ENCODE assay signal across 10 cellular contexts in genomic region chr12:29428630-29429029, GRCh38. TPM values are rescaled to one million over a fixed set of nuclear protein-coding genes. Genes with fewer than 3 reads are reported as not detected.
A peak's percentile ranks its signal among the peaks of the same experiment; 100 is the strongest.
DNase-seq lines count a peak whose midpoint lies in the region; ATAC-seq and FAIRE-seq lines count a peak whose summit lies in the region.
"Had no signal": no experiment of that assay in that cellular context is flagged by ENCODE, and none has a peak within 500 bp of the region (broad histone marks: within the 10 kb centered on the region; RNA-seq: fewer than 3 reads in every experiment).

No MANE protein-coding gene starts in this region.

- H3K4me3 Mint-ChIP-seq in stimulated activated naive CD8-positive, alpha-beta T cell treated with anti-CD3 and anti-CD28 coated beads, Interleukin-15, amount 100 ng/mL, for 72 hours = no peak overlapping the region

- peaks cover 5% of the 10 kb centered on the region for H3K4me1 Mint-ChIP-seq in stimulated activated naive CD8-positive, alpha-beta T cell treated with anti-CD3 and anti-CD28 coated beads, Interleukin-15, amount 100 ng/mL, for 72 hours

- peaks cover 7% of the 10 kb centered on the region; the same call in 1 of the 2 replicates for H3K4me1 ChIP-seq in SJCRH30

- H3K9me3 Mint-ChIP-seq in stimulated activated naive CD8-positive, alpha-beta T cell treated with anti-CD3 and anti-CD28 coated beads, Interleukin-15, amount 100 ng/mL, for 72 hours = peaks cover 0 to 7% of the 10 kb centered on the region in 2 donors

- H3K27ac Mint-ChIP-seq in stimulated activated naive CD8-positive, alpha-beta T cell treated with anti-CD3 and anti-CD28 coated beads, Interleukin-15, amount 100 ng/mL, for 72 hours = peak overlapping the region in 1 of 2 donors; percentile 77

- DNase-seq in stimulated activated naive CD8-positive, alpha-beta T cell treated with anti-CD3 and anti-CD28 coated beads, Interleukin-15, amount 100 ng/mL, for 72 hours = peak in 1 of 2 donors; percentile 10
- DNase-seq in stimulated activated naive CD8-positive, alpha-beta T cell treated with anti-CD3 and anti-CD28 coated beads, Interleukin-15, Interleukin-2, amounts not matched to agents 100 U/mL and 50 U/mL, for 24 hours = no peak
- DNase-seq in HS-5 (ENCODE audit: low read depth) = peak; percentile 84
- DNase-seq in dermis microvascular lymphatic vessel endothelial cell (ENCODE audit: low read depth in 2 of 2) = peak; percentile 74 to 78
- no peak for DNase-seq in SJCRH30
- DNase-seq in NCI-H2107 treated with DMSO at 0.1 percent for 48 hours (lab: John Stamatoyannopoulos, UW; ENCODE audit: unreplicated experiment) = no peak
- DNase-seq in HTR-8/SVneo (ENCODE audit: insufficient read length, low spot score) = no peak
- no peak for DNase-seq in D341Med (ENCODE audit: low spot score)
- DNase-seq: DND-41 had no signal

- H3K9me3 ChIP-seq in SJCRH30 (replicated peaks) = no peaks in the 10 kb centered on the region

- ATAC-seq in stimulated activated naive CD8-positive, alpha-beta T cell treated with anti-CD3 and anti-CD28 coated beads, Interleukin-15, amount 100 ng/mL, for 72 hours = peak; percentile 82
- no peak for ATAC-seq in stimulated activated naive CD8-positive, alpha-beta T cell treated with anti-CD3 and anti-CD28 coated beads, Interleukin-15, Interleukin-2, amounts not matched to agents 100 U/mL and 50 U/mL, for 24 hours

- no peaks in the 10 kb centered on the region for H3K27me3 ChIP-seq in SJCRH30

- H3K4me3 ChIP-seq in SJCRH30 = no peak overlapping the region
- H3K4me3 ChIP-seq: SK-N-MC had no signal

- no peaks in the 10 kb centered on the region for H3K36me3 ChIP-seq in SJCRH30

- FAIRE-seq in HTR-8/SVneo (lab: Jason Lieb, UNC) = no peak

- no peak overlapping the region for H3K27ac ChIP-seq in SJCRH30
- H3K27ac ChIP-seq: SK-N-MC had no signal

- peaks cover 17% of the 10 kb centered on the region for H3K27me3 Mint-ChIP-seq in stimulated activated naive CD8-positive, alpha-beta T cell treated with anti-CD3 and anti-CD28 coated beads, Interleukin-15, amount 100 ng/mL, for 72 hours

RNA-seq across cellular contexts. Expression of gene ERGIC2, which starts 47.7 kb away (rescaled TPM):
- total RNA-seq in dermis microvascular lymphatic vessel endothelial cell = 22.3 and 24.1 TPM in 2 replicates
- total RNA-seq in SJCRH30 (2014; rRNA removed; shearing (Covaris generic)) = 106 and 115 TPM in 2 replicates

Comparison
In these comparisons a context has a peak if more than half of its experiments do, and no peak if none do; other contexts are left out.
1. DNase-seq: peak in HS-5 (single experiment) and dermis microvascular lymphatic vessel endothelial cell (2 of 2); none in stimulated activated naive CD8-positive, alpha-beta T cell treated with anti-CD3 and anti-CD28 coated beads, Interleukin-15, Interleukin-2, amounts not matched to agents 100 U/mL and 50 U/mL, for 24 hours (single experiment), SJCRH30 (0 of 2), NCI-H2107 treated with DMSO at 0.1 percent for 48 hours (single experiment), HTR-8/SVneo (single experiment) and D341Med (single experiment).